Comparison of ENCODE assay signal across 13 cellular contexts in genomic region chr6:136148051-136148450, GRCh38.
DNase-seq lines count a peak whose midpoint lies in the region; ATAC-seq and TF ChIP-seq lines count a peak whose summit lies in the region.
"Had no signal": no experiment of that assay in that cellular context is flagged by ENCODE, and none has a peak within 500 bp of the region (broad histone marks: within the 10 kb centered on the region; RNA-seq: fewer than 3 reads in every experiment).

No MANE protein-coding gene starts in this region.

- H3K36me3 Mint-ChIP-seq in nephron progenitor cell (ENCODE audit: low read depth), result no peaks in the 10 kb centered on the region
- H3K36me3 Mint-ChIP-seq in H9 (ENCODE audit: insufficient read depth in 1 of 3, low read depth in 3 of 3), result no peaks in the 10 kb centered on the region
- H3K36me3 Mint-ChIP-seq: CD4-positive, CD25-positive, alpha-beta regulatory T cell had no signal

- no peak overlapping the region for H2AK5ac ChIP-seq in H9 (ENCODE audit: insufficient read length, low read length)

- H3K9ac ChIP-seq in H9 (ENCODE audit: extremely low read depth, insufficient read length, low read length), result no peak overlapping the region
- H3K9ac ChIP-seq: BLaER1 treated with 17β-estradiol and CSF1 and Interleukin-3, amounts not matched to agents 10 nM and 100 nM; GM23248 had no signal

- no peak for ATAC-seq in left cardiac atrium
- ATAC-seq in left lung, result no peak
- ATAC-seq in GM19324 (IDR thresholded peaks at IDR 0.05; ENCODE audit: low FRiP score, unreplicated experiment), result no peak

- H3K4me1 Mint-ChIP-seq in nephron progenitor cell (no peaks in the 10 kb centered on the region), H9 (no peaks in the 10 kb centered on the region)
- H3K4me1 Mint-ChIP-seq: CD4-positive, CD25-positive, alpha-beta regulatory T cell had no signal

- H3K79me2 ChIP-seq in H9 (ENCODE audit: insufficient read depth, low read length), result no peaks in the 10 kb centered on the region

- H3K23me2 ChIP-seq in H9 (ENCODE audit: insufficient read length, low read depth, low read length, poor library complexity, severe bottlenecking), result no peaks in the 10 kb centered on the region

- H3K9me3 Mint-ChIP-seq in nephron progenitor cell, result no peaks in the 10 kb centered on the region
- H3K9me3 Mint-ChIP-seq in H9, result no peaks in the 10 kb centered on the region

- no peak overlapping the region for H2BK15ac ChIP-seq in H9 (ENCODE audit: low read depth, low read length)

- H2BK20ac ChIP-seq in H9 (ENCODE audit: low read depth, low read length, poor library complexity, severe bottlenecking), result no peak overlapping the region

- no peak overlapping the region for H3K4me3 ChIP-seq in left ventricle myocardium inferior
- no peak overlapping the region for H3K4me3 ChIP-seq in fibroblast of mammary gland (ENCODE audit: control insufficient read depth, low read depth, low read length)
- no peak overlapping the region for H3K4me3 ChIP-seq in left lung
- H3K4me3 ChIP-seq: BLaER1 treated with 17β-estradiol and CSF1 and Interleukin-3, amounts not matched to agents 10 nM and 100 nM; GM23248 had no signal

- H4K20me1 ChIP-seq in H9 (ENCODE audit: control insufficient read depth, insufficient read depth, insufficient read length), result no peaks in the 10 kb centered on the region
- H4K20me1 ChIP-seq: BLaER1 treated with 17β-estradiol and CSF1 and Interleukin-3, amounts not matched to agents 10 nM and 100 nM had no signal

- H3K4me2 ChIP-seq in H9 (ENCODE audit: insufficient read depth, insufficient read length, low read length), result no peak overlapping the region
- H3K4me2 ChIP-seq: BLaER1 treated with 17β-estradiol and CSF1 and Interleukin-3, amounts not matched to agents 10 nM and 100 nM had no signal

- no peak overlapping the region for H2BK12ac ChIP-seq in H9 (ENCODE audit: insufficient read length, low read depth, low read length)

- H3K27me3 Mint-ChIP-seq in nephron progenitor cell (ENCODE audit: low read depth, poor library complexity) (peaks cover 4% of the 10 kb centered on the region), H9 (ENCODE audit: low read depth) (no peaks in the 10 kb centered on the region; the same call in 1 of the 2 replicates)

- no peak overlapping the region for H4K91ac ChIP-seq in H9 (ENCODE audit: insufficient read length, low read depth, low read length)

- no peak overlapping the region for H3T11ph ChIP-seq in H9 (ENCODE audit: low read length)

- no peak overlapping the region for H4K8ac ChIP-seq in H9 (replicated peaks; ENCODE audit: insufficient read length, low read depth, low read length)

- no peak overlapping the region for H3K18ac ChIP-seq in H9 (ENCODE audit: insufficient read length, low read depth, low read length)

- no peak overlapping the region for H3K4me3 Mint-ChIP-seq in nephron progenitor cell
- H3K4me3 Mint-ChIP-seq in H9, result no peak overlapping the region
- H3K4me3 Mint-ChIP-seq: CD4-positive, CD25-positive, alpha-beta regulatory T cell had no signal

- H3K4ac ChIP-seq in H9 (ENCODE audit: low read depth, low read length), result no peak overlapping the region

- DNase-seq in left ventricle myocardium inferior, result no peak
- no peak for DNase-seq in left cardiac atrium
- DNase-seq in fibroblast of mammary gland (ENCODE audit: low read depth), result peak; percentile 28
- DNase-seq in nephron progenitor cell, result no peak
- no peak for DNase-seq in H9
- DNase-seq in left lung, result no peak
- DNase-seq in HT-29 (ENCODE audit: low spot score), result no peak
- DNase-seq: CD4-positive, CD25-positive, alpha-beta regulatory T cell; DMS79; GM23248 had no signal

- H3K27ac Mint-ChIP-seq in nephron progenitor cell (peak overlapping the region; percentile 50), H9 (no peak overlapping the region)
- H3K27ac Mint-ChIP-seq: CD4-positive, CD25-positive, alpha-beta regulatory T cell had no signal

- intact Hi-C loops in left ventricle myocardium inferior (cut with micrococcal nuclease), result no loop called here
- intact Hi-C loops in left cardiac atrium (cut with DNase I), result no loop called here
- intact Hi-C loops in left lung (cut with DNase I), result no loop called here

- no peak overlapping the region for H2BK120ac ChIP-seq in H9 (ENCODE audit: low read depth, low read length, poor library complexity, severe bottlenecking)

- H3K36me3 ChIP-seq in left ventricle myocardium inferior (peaks cover 23% of the 10 kb centered on the region), left lung (no peaks in the 10 kb centered on the region)
- H3K36me3 ChIP-seq: BLaER1 treated with 17β-estradiol and CSF1 and Interleukin-3, amounts not matched to agents 10 nM and 100 nM had no signal

- H3K23ac ChIP-seq in H9 (ENCODE audit: insufficient read length, low read depth, low read length), result no peak overlapping the region

- TF ChIP-seq CTCF in left ventricle myocardium inferior (IDR thresholded peaks at IDR 0.05; ENCODE audit: borderline replicate concordance) (no peak), fibroblast of mammary gland (conservative IDR thresholded peaks at IDR 0.05; ENCODE audit: control insufficient read depth, insufficient read depth, low read depth, low read length) (no peak), nephron progenitor cell (IDR thresholded peaks at IDR 0.05) (no peak), H9 (conservative IDR thresholded peaks at IDR 0.05) (no peak), left lung (IDR thresholded peaks at IDR 0.05) (no peak)

- H3K79me1 ChIP-seq in H9 (ENCODE audit: insufficient read depth, low read depth, low read length, poor library complexity, severe bottlenecking), result no peaks in the 10 kb centered on the region

- no CpG with 5 or more reads among the region's 1 CpG for WGBS in H9 (ENCODE audit: extremely low coverage, insufficient read length, low lambda C conversion rate)

- no peak overlapping the region for H3K56ac ChIP-seq in H9 (ENCODE audit: insufficient read length, low read depth, low read length)

- H3K27me3 ChIP-seq in left ventricle myocardium inferior (ENCODE audit: low read depth) (no peaks in the 10 kb centered on the region), H9 (ENCODE audit: insufficient read depth, low read length) (no peaks in the 10 kb centered on the region), left lung (no peaks in the 10 kb centered on the region)
- H3K27me3 ChIP-seq: BLaER1 treated with 17β-estradiol and CSF1 and Interleukin-3, amounts not matched to agents 10 nM and 100 nM had no signal

- H3K14ac ChIP-seq in H9 (ENCODE audit: insufficient read depth, low read length), result no peak overlapping the region

- H4K5ac ChIP-seq in H9 (ENCODE audit: insufficient read length, low read depth, low read length), result no peak overlapping the region

- no peak overlapping the region for H2AFZ ChIP-seq in H9 (ENCODE audit: low read length)
- H2AFZ ChIP-seq: GM23248 had no signal

- H3K9me3 ChIP-seq in left ventricle myocardium inferior (replicated peaks) (no peaks in the 10 kb centered on the region), H9 (ENCODE audit: control insufficient read depth, low read depth, low read length) (no peaks in the 10 kb centered on the region), left lung (no peaks in the 10 kb centered on the region)
- H3K9me3 ChIP-seq: BLaER1 treated with 17β-estradiol and CSF1 and Interleukin-3, amounts not matched to agents 10 nM and 100 nM had no signal

- H3K27ac ChIP-seq in left ventricle myocardium inferior (replicated peaks), result peak overlapping the region; percentile 56
- no peak overlapping the region for H3K27ac ChIP-seq in H9 (ENCODE audit: insufficient read length, low read depth, low read length)
- no peak overlapping the region for H3K27ac ChIP-seq in left lung
- H3K27ac ChIP-seq: 22Rv1; BLaER1 treated with 17β-estradiol and CSF1 and Interleukin-3, amounts not matched to agents 10 nM and 100 nM; GM23248 had no signal

- no peak overlapping the region for H2BK5ac ChIP-seq in H9 (ENCODE audit: insufficient read length, low read length)

- H3K4me1 ChIP-seq in left ventricle myocardium inferior (peaks cover 71% of the 10 kb centered on the region), H9 (ENCODE audit: insufficient read depth, low read length) (no peaks in the 10 kb centered on the region), left lung (no peaks in the 10 kb centered on the region)
